Comparison of ENCODE assay signal across 16 cellular contexts in the genomic region with DNA sequence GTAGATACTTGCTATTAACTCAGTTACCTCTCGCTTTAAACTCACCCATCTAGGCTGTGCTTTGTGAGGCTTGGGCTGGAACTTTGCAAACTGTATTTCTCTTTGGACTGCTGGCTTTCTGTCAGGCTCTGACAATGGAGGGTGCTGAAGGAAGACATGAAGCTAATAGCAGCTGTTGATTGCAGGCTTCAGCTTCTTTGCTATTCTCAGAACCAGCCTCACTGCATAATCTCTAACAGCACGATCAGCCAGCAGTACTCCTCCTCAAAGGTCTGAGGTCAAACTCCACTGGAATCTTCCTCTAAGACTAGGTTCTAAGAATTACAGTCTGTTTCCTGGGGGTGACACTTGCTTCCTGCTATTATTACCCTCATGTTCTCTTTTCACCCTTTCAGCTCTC.
"Had no signal": no experiment of that assay in that cellular context is flagged by ENCODE, and none has a peak within 500 bp of the region (broad histone marks: within the 10 kb centered on the region; RNA-seq: fewer than 3 reads in every experiment).

No MANE protein-coding gene starts in this region.

- ATAC-seq: activated CD4-positive, alpha-beta T cell treated with anti-CD3 and anti-CD28 coated beads for 36 hours; activated T-cell treated with anti-CD3 and anti-CD28 coated beads, Interleukin-2, amount 50 U/mL, for 72 hours; gastrocnemius medialis; naive thymus-derived CD4-positive, alpha-beta T cell had no signal

- H3K9me3 ChIP-seq: colonic mucosa, gastrocnemius medialis, stomach, thoracic aorta had no signal

- H3K36me3 ChIP-seq: colonic mucosa, gastrocnemius medialis, stomach, thoracic aorta had no signal

- H3K4me1 Mint-ChIP-seq: activated CD4-positive, alpha-beta memory T cell treated with anti-CD3 and anti-CD28 coated beads, Interleukin-2, amount 10 ng/mL, durations not matched to agents 7 days and 5 days; activated CD4-positive, alpha-beta T cell treated with anti-CD3 and anti-CD28 coated beads for 36 hours; naive thymus-derived CD4-positive, alpha-beta T cell had no signal

- DNase-seq: activated CD4-positive, alpha-beta memory T cell treated with anti-CD3 and anti-CD28 coated beads, Interleukin-2, amount 10 ng/mL, durations not matched to agents 7 days and 5 days; activated CD4-positive, alpha-beta T cell treated with anti-CD3 and anti-CD28 coated beads for 36 hours; activated gamma-delta T cell treated with Interleukin-2 at 50 U/mL for 16 hours; activated T-cell treated with anti-CD3 and anti-CD28 coated beads, Interleukin-2, amount 50 U/mL, for 72 hours; colonic mucosa; effector CD4-positive, alpha-beta T cell; gastrocnemius medialis; kidney; naive thymus-derived CD4-positive, alpha-beta T cell; stimulated activated CD4-positive, alpha-beta T cell treated with anti-CD3 and anti-CD28 coated beads, Interleukin-4, amount 100 ng/mL, for 4 hours; stomach; SW 1271 had no signal

- H3K4me3 Mint-ChIP-seq: activated CD4-positive, alpha-beta memory T cell treated with anti-CD3 and anti-CD28 coated beads, Interleukin-2, amount 10 ng/mL, durations not matched to agents 7 days and 5 days; activated CD4-positive, alpha-beta T cell treated with anti-CD3 and anti-CD28 coated beads for 36 hours; activated T-cell treated with anti-CD3 and anti-CD28 coated beads, Interleukin-2, amount 50 U/mL, for 72 hours; naive thymus-derived CD4-positive, alpha-beta T cell; T-helper 2 cell treated with Interferon-gamma antibody and Interleukin-4, amounts not matched to agents 5 μg/mL and 100 μg/mL, for 36 hours had no signal

- H3K4me1 ChIP-seq: colonic mucosa, gastrocnemius medialis, stomach had no signal

- H3K36me3 Mint-ChIP-seq: naive thymus-derived CD4-positive, alpha-beta T cell had no signal

- H3K27ac ChIP-seq: colonic mucosa, gastrocnemius medialis, stomach, thoracic aorta, VCaP had no signal

- H3K4me3 ChIP-seq: colonic mucosa, gastrocnemius medialis, lung, stomach, thoracic aorta had no signal

- H3K9me3 Mint-ChIP-seq: activated T-cell treated with anti-CD3 and anti-CD28 coated beads, Interleukin-2, amount 50 U/mL, for 72 hours had no signal

- H3K27me3 ChIP-seq: colonic mucosa, gastrocnemius medialis, stomach had no signal

- H3K27ac Mint-ChIP-seq: activated CD4-positive, alpha-beta memory T cell treated with anti-CD3 and anti-CD28 coated beads, Interleukin-2, amount 10 ng/mL, durations not matched to agents 7 days and 5 days; activated CD4-positive, alpha-beta T cell treated with anti-CD3 and anti-CD28 coated beads for 36 hours; activated T-cell treated with anti-CD3 and anti-CD28 coated beads, Interleukin-2, amount 50 U/mL, for 72 hours; naive thymus-derived CD4-positive, alpha-beta T cell; T-helper 2 cell treated with Interferon-gamma antibody and Interleukin-4, amounts not matched to agents 5 μg/mL and 100 μg/mL, for 36 hours had no signal
